1 cellular context compared by ENCODE assay signal in the genomic region with DNA sequence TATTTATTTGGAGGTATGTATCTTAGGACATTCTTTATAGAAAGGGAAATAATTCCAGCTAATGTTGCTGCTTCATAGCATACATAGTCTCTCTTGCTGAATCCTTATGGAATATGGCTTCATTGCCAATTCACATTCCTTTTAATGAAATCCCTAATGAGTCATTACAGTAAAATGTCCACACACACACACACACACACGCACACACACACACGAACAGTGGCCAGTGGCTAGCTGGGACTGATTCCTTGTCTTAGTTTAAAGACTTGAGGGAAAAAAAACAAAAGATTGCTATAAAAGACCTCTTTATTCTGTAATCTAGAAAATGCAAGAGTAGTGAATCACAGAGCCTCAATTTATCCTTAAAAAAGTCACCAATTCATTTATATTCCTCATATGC.
TF ChIP-seq lines count a peak whose summit lies in the region.

No MANE protein-coding gene starts in this region.

TF ChIP-seq in SK-N-SH, 30 proteins besides CTCF, POLR2A, EP300 and RAD21 (continued from another document):
- TF ChIP-seq POLR2AphosphoS5 (IDR thresholded peaks at IDR 0.05; ENCODE audit: low read depth, low read length) = peak; percentile 58; the same call in 1 of the 2 replicates
- TF ChIP-seq TEAD4 (IDR thresholded peaks at IDR 0.05; ENCODE audit: borderline replicate concordance, insufficient read depth) = peak; percentile 96
- TF ChIP-seq, protein P1, sequence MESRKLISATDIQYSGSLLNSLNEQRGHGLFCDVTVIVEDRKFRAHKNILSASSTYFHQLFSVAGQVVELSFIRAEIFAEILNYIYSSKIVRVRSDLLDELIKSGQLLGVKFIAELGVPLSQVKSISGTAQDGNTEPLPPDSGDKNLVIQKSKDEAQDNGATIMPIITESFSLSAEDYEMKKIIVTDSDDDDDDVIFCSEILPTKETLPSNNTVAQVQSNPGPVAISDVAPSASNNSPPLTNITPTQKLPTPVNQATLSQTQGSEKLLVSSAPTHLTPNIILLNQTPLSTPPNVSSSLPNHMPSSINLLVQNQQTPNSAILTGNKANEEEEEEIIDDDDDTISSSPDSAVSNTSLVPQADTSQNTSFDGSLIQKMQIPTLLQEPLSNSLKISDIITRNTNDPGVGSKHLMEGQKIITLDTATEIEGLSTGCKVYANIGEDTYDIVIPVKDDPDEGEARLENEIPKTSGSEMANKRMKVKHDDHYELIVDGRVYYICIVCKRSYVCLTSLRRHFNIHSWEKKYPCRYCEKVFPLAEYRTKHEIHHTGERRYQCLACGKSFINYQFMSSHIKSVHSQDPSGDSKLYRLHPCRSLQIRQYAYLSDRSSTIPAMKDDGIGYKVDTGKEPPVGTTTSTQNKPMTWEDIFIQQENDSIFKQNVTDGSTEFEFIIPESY (IDR thresholded peaks at IDR 0.05; ENCODE audit: borderline replicate concordance, low read depth) = peak; percentile 73; the same call in 1 of the 2 replicates
- no peak for TF ChIP-seq YY1 (IDR thresholded peaks at IDR 0.05; ENCODE audit: low read depth)
- TF ChIP-seq GABPA (IDR thresholded peaks at IDR 0.05; ENCODE audit: low read depth) = peak; percentile 42; the same call in 1 of the 2 replicates
